ENCODE assay signal across 1 cellular context in the genomic region with DNA sequence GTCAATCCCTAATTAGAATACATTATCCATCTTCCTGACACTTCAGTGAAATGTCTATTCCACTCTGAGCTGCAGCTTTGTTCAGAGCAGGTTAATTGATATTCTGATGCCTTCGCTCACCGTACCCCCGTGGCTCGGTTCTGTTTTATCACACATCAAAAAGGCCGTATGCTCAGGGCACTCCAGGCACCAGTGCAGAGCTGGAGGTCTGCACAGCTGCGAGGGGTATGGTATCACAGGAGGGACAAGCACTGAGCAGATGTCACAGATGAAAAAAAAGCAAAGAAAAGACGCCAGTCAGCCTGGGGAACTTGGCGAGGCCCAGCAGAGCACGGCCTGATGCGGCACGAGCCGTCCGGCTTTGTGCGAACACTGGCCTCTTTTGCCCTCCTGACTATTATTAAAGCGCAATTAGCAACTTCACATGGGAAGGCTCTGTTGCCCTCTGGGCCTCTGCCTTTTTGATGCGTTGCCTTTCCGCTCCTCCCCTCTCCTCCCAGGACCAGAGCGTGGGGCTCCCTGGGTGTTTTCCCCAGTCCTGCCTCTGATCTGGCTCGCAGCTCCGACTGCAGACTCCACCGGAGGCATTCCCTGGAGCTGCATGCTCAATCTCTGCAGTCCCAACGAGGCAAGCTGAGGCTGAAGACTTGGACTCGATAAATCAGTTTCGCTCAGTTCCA.
TF ChIP-seq lines count a peak whose summit lies in the region.

No MANE protein-coding gene starts in this region.

TF ChIP-seq in HEK293T, 16 proteins besides CTCF, POLR2A, EP300 and RAD21 (continued from another document):
- TF ChIP-seq, protein P1, sequence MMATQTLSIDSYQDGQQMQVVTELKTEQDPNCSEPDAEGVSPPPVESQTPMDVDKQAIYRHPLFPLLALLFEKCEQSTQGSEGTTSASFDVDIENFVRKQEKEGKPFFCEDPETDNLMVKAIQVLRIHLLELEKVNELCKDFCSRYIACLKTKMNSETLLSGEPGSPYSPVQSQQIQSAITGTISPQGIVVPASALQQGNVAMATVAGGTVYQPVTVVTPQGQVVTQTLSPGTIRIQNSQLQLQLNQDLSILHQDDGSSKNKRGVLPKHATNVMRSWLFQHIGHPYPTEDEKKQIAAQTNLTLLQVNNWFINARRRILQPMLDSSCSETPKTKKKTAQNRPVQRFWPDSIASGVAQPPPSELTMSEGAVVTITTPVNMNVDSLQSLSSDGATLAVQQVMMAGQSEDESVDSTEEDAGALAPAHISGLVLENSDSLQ (IDR thresholded peaks at IDR 0.05): no peak
- TF ChIP-seq LEF1 (IDR thresholded peaks at IDR 0.05; ENCODE audit: borderline replicate concordance) (no peak), HDGF (IDR thresholded peaks at IDR 0.05; ENCODE audit: borderline replicate concordance) (no peak), ZNF384 (IDR thresholded peaks at IDR 0.05) (no peak)
TF ChIP-seq in HEK293T: peak in this region for 0.
